10 cellular contexts compared by ENCODE assay signal in the genomic region with DNA sequence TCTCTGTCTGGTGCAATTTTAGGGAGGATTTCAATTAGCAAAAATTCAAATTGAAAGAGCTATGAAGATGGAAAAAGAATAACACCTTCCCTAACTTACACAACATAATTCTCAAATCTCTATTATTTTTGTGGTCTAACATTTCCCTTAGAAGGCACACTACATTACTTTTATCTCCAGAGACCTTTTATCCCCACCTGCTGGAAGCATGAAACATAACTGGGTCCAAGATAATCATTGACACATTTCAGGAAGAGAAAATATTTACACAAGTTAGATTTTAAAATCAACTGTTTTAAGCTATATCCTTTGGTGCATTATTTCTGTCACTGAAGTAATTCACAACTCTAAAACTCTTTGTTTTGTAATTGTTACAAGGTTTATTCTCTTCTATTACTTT.
DNase-seq lines count a peak whose midpoint lies in the region; ATAC-seq, FAIRE-seq and TF ChIP-seq lines count a peak whose summit lies in the region.
"Had no signal": no experiment of that assay in that cellular context is flagged by ENCODE, and none has a peak within 500 bp of the region (broad histone marks: within the 10 kb centered on the region; RNA-seq: fewer than 3 reads in every experiment).

No MANE protein-coding gene starts in this region.

- no peak overlapping the region for H3K18ac ChIP-seq in H1 (ENCODE audit: extremely low read depth, low read length)

- in situ Hi-C loops in GM13977 (cut with MboI; ENCODE audit: low pct_unique_long_range_greater_than_20kb, low sequenced_read_pairs, unreplicated experiment) = no loop called here

- H3K4me1 Mint-ChIP-seq in activated naive CD4-positive, alpha-beta T cell treated with anti-CD3 and anti-CD28 coated beads for 36 hours (ENCODE audit: low read depth) = no peaks in the 10 kb centered on the region

- H3F3A ChIP-seq in neural cell (ENCODE audit: insufficient read depth, low read length, poor library complexity, severe bottlenecking) = no peaks in the 10 kb centered on the region

- H3K79me2 ChIP-seq in H1 (ENCODE audit: control insufficient read depth in 1 of 2, insufficient read depth in 2 of 2, low read length in 2 of 2) (peaks cover 0 to 95% of the 10 kb centered on the region in 2 experiments; a peak in 2 of 4 replicates), neural cell (replicated peaks; ENCODE audit: insufficient read depth, low read length) (peaks cover 32% of the 10 kb centered on the region)

- no peak overlapping the region for H3K27ac ChIP-seq in H1 (ENCODE audit: low read depth, low read length)
- no peak overlapping the region for H3K27ac ChIP-seq in neural cell (ENCODE audit: low read length)

- DNase-seq in GM13977 (ENCODE audit: low spot score) (no peak), NCI-H69 (lab: John Stamatoyannopoulos, UW) (peak; percentile 58), H1 (ENCODE audit: low read depth in 1 of 2, low spot score in 2 of 2) (no peak), HuH-7.5 (ENCODE audit: low spot score) (no peak)
- no peak for DNase-seq in activated naive CD4-positive, alpha-beta T cell treated with anti-CD3 and anti-CD28 coated beads for 36 hours
- DNase-seq: MG63 had no signal

- no peak overlapping the region for H2AFZ ChIP-seq in H1 (ENCODE audit: low read length)
- H2AFZ ChIP-seq in neural cell (ENCODE audit: low read depth, low read length) = no peak overlapping the region

- H2AK5ac ChIP-seq in H1 (ENCODE audit: low read depth, low read length) = no peak overlapping the region

- POLR2A ChIA-PET in H1 (lab: Charles Lee; ENCODE audit: partially characterized antibody) = interaction anchor here (1.5 kb wide), 1 partner anchor 20 kb away, joined by 3 read pairs; no protein-coding TSS in a partner anchor

- TF ChIP-seq EP300 in H1 (IDR thresholded peaks at IDR 0.05; ENCODE audit: borderline replicate concordance in 1 of 2, low read depth in 2 of 2, low read length in 2 of 2) = no peak
- TF ChIP-seq EP300 in neural cell (conservative IDR thresholded peaks at IDR 0.05; ENCODE audit: poor library complexity, severe bottlenecking) = no peak

- H3K27me3 ChIP-seq in H1 (replicated peaks in 1 of 4; ENCODE audit: control insufficient read depth in 3 of 4, extremely low read depth in 1 of 4, insufficient read depth in 3 of 4, low read length in 3 of 4) (no peaks in the 10 kb centered on the region), neural cell (ENCODE audit: insufficient read depth, low read depth, low read length) (no peaks in the 10 kb centered on the region)
- H3K27me3 ChIP-seq: MG63 had no signal

- peaks cover 0 to 2% of the 10 kb centered on the region in 2 experiments for H4K20me1 ChIP-seq in H1 (replicated peaks in 1 of 2; ENCODE audit: control insufficient read depth in 1 of 2, insufficient read depth in 2 of 2, low read length in 2 of 2)
- no peaks in the 10 kb centered on the region for H4K20me1 ChIP-seq in neural cell (ENCODE audit: insufficient read depth)

- H3K4me3 Mint-ChIP-seq in activated naive CD4-positive, alpha-beta T cell treated with anti-CD3 and anti-CD28 coated beads for 36 hours = no peak overlapping the region
- H3K4me3 Mint-ChIP-seq: T-helper 2 cell treated with Interferon-gamma antibody and Interleukin-4, amounts not matched to agents 5 μg/mL and 100 μg/mL, for 36 hours had no signal

- H3K27ac Mint-ChIP-seq in activated naive CD4-positive, alpha-beta T cell treated with anti-CD3 and anti-CD28 coated beads for 36 hours = no peak overlapping the region
- H3K27ac Mint-ChIP-seq: activated naive CD4-positive, alpha-beta T cell treated with anti-CD3 and anti-CD28 coated beads, Interleukin-2, amount 50 U/mL, for 72 hours; T-helper 2 cell treated with Interferon-gamma antibody and Interleukin-4, amounts not matched to agents 5 μg/mL and 100 μg/mL, for 36 hours had no signal

- intact Hi-C loops in activated naive CD4-positive, alpha-beta T cell treated with anti-CD3 and anti-CD28 coated beads for 36 hours (cut with micrococcal nuclease) = no loop called here

- no peak overlapping the region for H2BK120ac ChIP-seq in H1 (replicated peaks; ENCODE audit: low read depth, low read length)

- no peak overlapping the region for H4K91ac ChIP-seq in H1 (replicated peaks; ENCODE audit: insufficient read length, low read length)

- no peak overlapping the region for H3K23ac ChIP-seq in H1 (ENCODE audit: insufficient read length)

- TF ChIP-seq POLR2A in H1 (IDR thresholded peaks at IDR 0.05; ENCODE audit: control extremely low read depth in 1 of 2, low read depth in 2 of 2, low read length in 2 of 2) = no peak

- no peak overlapping the region for H3K14ac ChIP-seq in H1 (ENCODE audit: insufficient read length)

- no peak overlapping the region for H2BK15ac ChIP-seq in H1 (ENCODE audit: low read length)

- no peaks in the 10 kb centered on the region for H3K23me2 ChIP-seq in H1 (ENCODE audit: low read depth, low read length)

- peaks cover 0 to 5% (median 0%) of the 10 kb centered on the region in 4 experiments; a peak in 2 of 7 replicates for H3K4me1 ChIP-seq in H1 (replicated peaks in 1 of 4; ENCODE audit: control insufficient read depth in 3 of 4, insufficient read depth in 4 of 4, low read length in 3 of 4)

- no peak overlapping the region for H3K4ac ChIP-seq in H1 (replicated peaks; ENCODE audit: insufficient read length, low read depth, low read length)

- H4K8ac ChIP-seq in H1 (ENCODE audit: extremely low read depth, insufficient read depth, low read length) = no peak overlapping the region

- peaks cover 7% of the 10 kb centered on the region for H3K9me3 Mint-ChIP-seq in activated naive CD4-positive, alpha-beta T cell treated with anti-CD3 and anti-CD28 coated beads for 36 hours

- H3K9me2 ChIP-seq in neural cell (ENCODE audit: insufficient read depth, low read length) = no peaks in the 10 kb centered on the region

- no peak overlapping the region for H2BK12ac ChIP-seq in H1 (ENCODE audit: low read depth, low read length)

- H3K79me1 ChIP-seq in H1 (ENCODE audit: low read depth, low read length) = 0 out of 2 replicates have a peak, but pooled peaks cover 2% of the 10 kb centered on the region

- H3K36me3 ChIP-seq in H1 (ENCODE audit: control insufficient read depth in 2 of 4, insufficient read depth in 4 of 4, low read length in 3 of 4) (peaks cover 0 to 6% (median 2%) of the 10 kb centered on the region in 4 experiments; a peak in 1 of 8 replicates), neural cell (ENCODE audit: insufficient read depth, low read length) (no peaks in the 10 kb centered on the region)
- H3K36me3 ChIP-seq: MG63 had no signal

- TF ChIP-seq CTCF in GM13977 (IDR thresholded peaks at IDR 0.05; ENCODE audit: extremely low read depth, insufficient read depth, missing control alignments) (peak; percentile 37), H1 (IDR thresholded peaks at IDR 0.05; ENCODE audit: control extremely low read depth in 1 of 3, insufficient read depth in 1 of 3, low read depth in 1 of 3, low read length in 3 of 3) (peak in 1 of 3 experiments; percentile 21; a peak in 2 of 4 replicates), neural cell (IDR thresholded peaks at IDR 0.05; ENCODE audit: poor library complexity, severe bottlenecking) (peak; percentile 37)

- CTCF ChIA-PET in H1 (lab: Charles Lee; ENCODE audit: partially characterized antibody) = interaction anchor here (0.7 to 2.6 kb wide), 10 partner anchors 10 to 331 kb away, joined by 3 to 15 read pairs (median 5); no protein-coding TSS in a partner anchor
- CTCF ChIA-PET in activated naive CD4-positive, alpha-beta T cell treated with anti-CD3 and anti-CD28 coated beads for 36 hours (lab: Charles Lee) = interaction anchor here (0.7 kb wide), 1 partner anchor 271 kb away, joined by 3 read pairs; no protein-coding TSS in a partner anchor

- H3K27me3 Mint-ChIP-seq in activated naive CD4-positive, alpha-beta T cell treated with anti-CD3 and anti-CD28 coated beads for 36 hours (ENCODE audit: low read depth) = no peaks in the 10 kb centered on the region

- no peak overlapping the region for H3K4me2 ChIP-seq in H1 (ENCODE audit: insufficient read depth in 1 of 2, low read depth in 2 of 2, low read length in 2 of 2)
- H3K4me2 ChIP-seq in neural cell (ENCODE audit: low read length) = no peak overlapping the region

- no peak overlapping the region for H2BK20ac ChIP-seq in H1 (ENCODE audit: low read length)

- ATAC-seq in GM18868 (IDR thresholded peaks at IDR 0.05; ENCODE audit: unreplicated experiment) = no peak
- ATAC-seq: activated naive CD4-positive, alpha-beta T cell treated with anti-CD3 and anti-CD28 coated beads, Interleukin-2, amount 50 U/mL, for 72 hours had no signal

- H3K4me3 ChIP-seq in H1 (ENCODE audit: extremely low read depth in 1 of 4, insufficient read depth in 2 of 4, low read depth in 3 of 4, low read length in 4 of 4) (no peak overlapping the region), neural cell (ENCODE audit: low read length) (no peak overlapping the region)
- H3K4me3 ChIP-seq: MG63 had no signal

- H3K56ac ChIP-seq in H1 (replicated peaks; ENCODE audit: insufficient read length, low read depth, low read length) = no peak overlapping the region

- no peak overlapping the region for H2BK5ac ChIP-seq in H1 (ENCODE audit: low read depth, low read length)

- peak; percentile 43 to 51 for TF ChIP-seq RAD21 in H1 (IDR thresholded peaks at IDR 0.05 in 1 of 2, conservative IDR thresholded peaks at IDR 0.05 in 1 of 2; ENCODE audit: low read depth in 2 of 2, low read length in 2 of 2)
- TF ChIP-seq RAD21 in neural cell (conservative IDR thresholded peaks at IDR 0.05) = peak; percentile 53

- no peak for FAIRE-seq in H1 (lab: Jason Lieb, UNC)

- H3K9ac ChIP-seq in H1 (replicated peaks in 1 of 4; ENCODE audit: extremely low read depth in 1 of 4, low read depth in 3 of 4, low read length in 3 of 4) = no peak overlapping the region
- H3K9ac ChIP-seq in neural cell (ENCODE audit: low read length) = no peak overlapping the region

- no peak overlapping the region for H4K5ac ChIP-seq in H1 (ENCODE audit: insufficient read length, low read depth, low read length)

- no peaks in the 10 kb centered on the region for H3K9me3 ChIP-seq in H1 (ENCODE audit: insufficient read depth in 2 of 2, low read depth in 1 of 2, low read length in 1 of 2)
- no peaks in the 10 kb centered on the region for H3K9me3 ChIP-seq in neural cell (ENCODE audit: low read length)
- H3K9me3 ChIP-seq: MG63 had no signal

- no peaks in the 10 kb centered on the region for H3K36me3 Mint-ChIP-seq in activated naive CD4-positive, alpha-beta T cell treated with anti-CD3 and anti-CD28 coated beads for 36 hours (ENCODE audit: low read depth)

TF ChIP-seq in H1, 55 proteins besides CTCF, POLR2A, EP300 and RAD21:
- TF ChIP-seq BRCA1 (IDR thresholded peaks at IDR 0.05; ENCODE audit: low read depth, low read length) (no peak), CBX8 (IDR thresholded peaks at IDR 0.05; ENCODE audit: borderline replicate concordance, low read depth, low read length) (no peak)

TF ChIP-seq in neural cell, 6 proteins besides CTCF, POLR2A, EP300 and RAD21 (continues in another document):
- no peak for TF ChIP-seq POLR2AphosphoS5 (IDR thresholded peaks at IDR 0.05)
- no peak for TF ChIP-seq EZH2 (IDR thresholded peaks at IDR 0.05; ENCODE audit: borderline replicate concordance, insufficient read depth, low read length, poor library complexity, severe bottlenecking)
